Comparison of ENCODE assay signal across 1 cellular context in the genomic region with DNA sequence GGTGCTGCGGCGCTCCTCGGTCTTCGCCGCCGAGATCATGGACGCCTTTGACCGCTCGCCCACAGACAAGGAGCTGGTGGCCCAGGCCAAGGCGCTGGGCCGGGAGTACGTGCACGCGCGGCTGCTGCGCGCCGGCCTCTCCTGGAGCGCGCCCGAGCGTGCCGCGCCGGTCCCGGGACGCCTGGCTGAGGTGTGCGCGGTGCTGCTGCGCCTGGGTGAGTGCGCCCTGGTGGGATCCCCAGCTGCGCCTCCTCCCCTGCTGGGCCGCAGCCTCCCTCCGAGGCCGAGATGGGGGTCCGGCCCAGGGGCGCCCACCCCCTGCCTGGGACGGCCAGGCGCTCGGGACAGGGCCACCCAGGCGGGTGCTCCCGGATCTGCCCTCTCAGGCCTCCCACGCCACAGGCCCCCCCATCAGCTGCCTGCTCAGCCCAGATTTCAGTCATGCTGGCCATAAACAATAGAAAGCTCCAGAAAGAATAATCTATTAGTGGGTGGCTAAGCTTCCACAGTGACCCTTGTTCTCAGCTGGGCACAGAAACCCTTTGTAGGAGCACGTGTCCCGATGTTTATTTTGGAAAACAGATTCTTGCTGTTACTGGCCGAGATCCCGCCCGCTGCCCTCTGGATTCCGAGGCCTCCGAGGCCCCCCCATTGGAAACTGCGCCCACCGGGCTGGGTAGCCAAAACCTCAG.
TF ChIP-seq lines count a peak whose summit lies in the region.

No MANE protein-coding gene starts in this region.

TF ChIP-seq in liver, 16 proteins besides CTCF, POLR2A, EP300 and RAD21 (continued from another document):
- TF ChIP-seq, protein P1, sequence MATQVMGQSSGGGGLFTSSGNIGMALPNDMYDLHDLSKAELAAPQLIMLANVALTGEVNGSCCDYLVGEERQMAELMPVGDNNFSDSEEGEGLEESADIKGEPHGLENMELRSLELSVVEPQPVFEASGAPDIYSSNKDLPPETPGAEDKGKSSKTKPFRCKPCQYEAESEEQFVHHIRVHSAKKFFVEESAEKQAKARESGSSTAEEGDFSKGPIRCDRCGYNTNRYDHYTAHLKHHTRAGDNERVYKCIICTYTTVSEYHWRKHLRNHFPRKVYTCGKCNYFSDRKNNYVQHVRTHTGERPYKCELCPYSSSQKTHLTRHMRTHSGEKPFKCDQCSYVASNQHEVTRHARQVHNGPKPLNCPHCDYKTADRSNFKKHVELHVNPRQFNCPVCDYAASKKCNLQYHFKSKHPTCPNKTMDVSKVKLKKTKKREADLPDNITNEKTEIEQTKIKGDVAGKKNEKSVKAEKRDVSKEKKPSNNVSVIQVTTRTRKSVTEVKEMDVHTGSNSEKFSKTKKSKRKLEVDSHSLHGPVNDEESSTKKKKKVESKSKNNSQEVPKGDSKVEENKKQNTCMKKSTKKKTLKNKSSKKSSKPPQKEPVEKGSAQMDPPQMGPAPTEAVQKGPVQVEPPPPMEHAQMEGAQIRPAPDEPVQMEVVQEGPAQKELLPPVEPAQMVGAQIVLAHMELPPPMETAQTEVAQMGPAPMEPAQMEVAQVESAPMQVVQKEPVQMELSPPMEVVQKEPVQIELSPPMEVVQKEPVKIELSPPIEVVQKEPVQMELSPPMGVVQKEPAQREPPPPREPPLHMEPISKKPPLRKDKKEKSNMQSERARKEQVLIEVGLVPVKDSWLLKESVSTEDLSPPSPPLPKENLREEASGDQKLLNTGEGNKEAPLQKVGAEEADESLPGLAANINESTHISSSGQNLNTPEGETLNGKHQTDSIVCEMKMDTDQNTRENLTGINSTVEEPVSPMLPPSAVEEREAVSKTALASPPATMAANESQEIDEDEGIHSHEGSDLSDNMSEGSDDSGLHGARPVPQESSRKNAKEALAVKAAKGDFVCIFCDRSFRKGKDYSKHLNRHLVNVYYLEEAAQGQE (IDR thresholded peaks at IDR 0.05) = peak; percentile 58
- peak; percentile 73 for TF ChIP-seq FOXA2 (IDR thresholded peaks at IDR 0.05)
- no peak for TF ChIP-seq FOXA1 (IDR thresholded peaks at IDR 0.05)
- peak; percentile 46 for TF ChIP-seq SP1 (IDR thresholded peaks at IDR 0.05)
- TF ChIP-seq HNF4G (IDR thresholded peaks at IDR 0.05) = no peak
